In genomic region chr11:78802058-78802633, GRCh38 we compare ENCODE assay signal across 12 cellular contexts.
DNase-seq lines count a peak whose midpoint lies in the region; ATAC-seq, FAIRE-seq and TF ChIP-seq lines count a peak whose summit lies in the region.
"Had no signal": no experiment of that assay in that cellular context is flagged by ENCODE, and none has a peak within 500 bp of the region (broad histone marks: within the 10 kb centered on the region; RNA-seq: fewer than 3 reads in every experiment).

No MANE protein-coding gene starts in this region.

- H3K4me1 ChIP-seq in muscle layer of duodenum (ENCODE audit: control insufficient read depth in 1 of 2, insufficient read depth in 2 of 2, low read length in 2 of 2), result peaks cover 24 to 37% of the 10 kb centered on the region in 2 donors

- H3K27ac ChIP-seq in muscle layer of duodenum (ENCODE audit: low read length) (peak overlapping the region; percentile 70), WERI-Rb-1 (no peak overlapping the region)
- H3K27ac ChIP-seq: 22Rv1, PC-9 had no signal

- ATAC-seq in esophagus mucosa, result peak; percentile 44

- H3K36me3 Mint-ChIP-seq in activated CD4-positive, alpha-beta T cell treated with anti-CD3 and anti-CD28 coated beads, Interleukin-2, amount 10 ng/mL, durations not matched to agents 7 days and 5 days (ENCODE audit: low read depth), result no peaks in the 10 kb centered on the region
- H3K36me3 Mint-ChIP-seq: activated naive CD4-positive, alpha-beta T cell treated with anti-CD3 and anti-CD28 coated beads, Interleukin-2, amount 50 U/mL, for 24 hours had no signal

- FAIRE-seq in urothelium cell line (lab: Jason Lieb, UNC), result peak; percentile 52

- TF ChIP-seq CTCF in WERI-Rb-1 (IDR thresholded peaks at IDR 0.05; ENCODE audit: low read depth, low read length), result no peak

- no peak overlapping the region for H3K4me3 ChIP-seq in muscle layer of duodenum (ENCODE audit: low read depth in 1 of 2, low read length in 2 of 2)
- H3K4me3 ChIP-seq in WERI-Rb-1 (ENCODE audit: low read depth, low read length), result no peak overlapping the region
- H3K4me3 ChIP-seq: PC-9 had no signal

- H3K4me3 Mint-ChIP-seq in activated CD4-positive, alpha-beta T cell treated with anti-CD3 and anti-CD28 coated beads, Interleukin-2, amount 10 ng/mL, durations not matched to agents 7 days and 5 days, result no peak overlapping the region
- H3K4me3 Mint-ChIP-seq: activated B cell treated with CpG ODN at 0.5 μM for 24 hours; activated naive CD4-positive, alpha-beta T cell treated with anti-CD3 and anti-CD28 coated beads, Interleukin-2, amount 50 U/mL, for 24 hours had no signal

- CTCF ChIA-PET in activated CD4-positive, alpha-beta T cell treated with anti-CD3 and anti-CD28 coated beads, Interleukin-2, amount 10 ng/mL, durations not matched to agents 7 days and 5 days (lab: Charles Lee), result interaction anchor here (0.6 kb wide), 1 partner anchor 35 kb away, joined by 3 read pairs; no protein-coding TSS in a partner anchor

- no peaks in the 10 kb centered on the region for H3K27me3 ChIP-seq in muscle layer of duodenum (ENCODE audit: low read depth, low read length)
- H3K27me3 ChIP-seq in WERI-Rb-1 (ENCODE audit: insufficient read depth, low read depth, severe bottlenecking), result no peaks in the 10 kb centered on the region

- DNase-seq in DMS53 (lab: John Stamatoyannopoulos, UW) (peak; percentile 50), DMS53 treated with DMSO at 0.1 percent for 48 hours (lab: John Stamatoyannopoulos, UW; ENCODE audit: unreplicated experiment) (no peak), urothelium cell line (ENCODE audit: low spot score) (no peak), DMS153 (lab: John Stamatoyannopoulos, UW) (no peak), WERI-Rb-1 (no peak)
- no peak for DNase-seq in activated CD4-positive, alpha-beta T cell treated with anti-CD3 and anti-CD28 coated beads, Interleukin-2, amount 10 ng/mL, durations not matched to agents 7 days and 5 days
- DNase-seq: activated B cell treated with CpG ODN at 0.5 μM for 24 hours, PC-9 had no signal

- H3K9me3 ChIP-seq in muscle layer of duodenum (ENCODE audit: control insufficient read depth in 1 of 2, low read length in 2 of 2), result no peaks in the 10 kb centered on the region
- H3K9me3 ChIP-seq in WERI-Rb-1 (ENCODE audit: severe bottlenecking), result no peaks in the 10 kb centered on the region

- no peaks in the 10 kb centered on the region for H3K4me1 Mint-ChIP-seq in activated CD4-positive, alpha-beta T cell treated with anti-CD3 and anti-CD28 coated beads, Interleukin-2, amount 10 ng/mL, durations not matched to agents 7 days and 5 days
- H3K4me1 Mint-ChIP-seq: activated B cell treated with CpG ODN at 0.5 μM for 24 hours; activated naive CD4-positive, alpha-beta T cell treated with anti-CD3 and anti-CD28 coated beads, Interleukin-2, amount 50 U/mL, for 24 hours had no signal

- H3K27me3 Mint-ChIP-seq in activated CD4-positive, alpha-beta T cell treated with anti-CD3 and anti-CD28 coated beads, Interleukin-2, amount 10 ng/mL, durations not matched to agents 7 days and 5 days, result peaks cover 1% of the 10 kb centered on the region
- H3K27me3 Mint-ChIP-seq: activated B cell treated with CpG ODN at 0.5 μM for 24 hours; activated naive CD4-positive, alpha-beta T cell treated with anti-CD3 and anti-CD28 coated beads, Interleukin-2, amount 50 U/mL, for 24 hours had no signal

- H3K9me3 Mint-ChIP-seq in activated CD4-positive, alpha-beta T cell treated with anti-CD3 and anti-CD28 coated beads, Interleukin-2, amount 10 ng/mL, durations not matched to agents 7 days and 5 days, result no peaks in the 10 kb centered on the region
- H3K9me3 Mint-ChIP-seq: activated B cell treated with CpG ODN at 0.5 μM for 24 hours; activated naive CD4-positive, alpha-beta T cell treated with anti-CD3 and anti-CD28 coated beads, Interleukin-2, amount 50 U/mL, for 24 hours had no signal

- H3K27ac Mint-ChIP-seq in activated CD4-positive, alpha-beta T cell treated with anti-CD3 and anti-CD28 coated beads, Interleukin-2, amount 10 ng/mL, durations not matched to agents 7 days and 5 days, result no peak overlapping the region
- H3K27ac Mint-ChIP-seq: activated B cell treated with CpG ODN at 0.5 μM for 24 hours; activated naive CD4-positive, alpha-beta T cell treated with anti-CD3 and anti-CD28 coated beads, Interleukin-2, amount 50 U/mL, for 24 hours had no signal

- POLR2A ChIA-PET in activated CD4-positive, alpha-beta T cell treated with anti-CD3 and anti-CD28 coated beads, Interleukin-2, amount 10 ng/mL, durations not matched to agents 7 days and 5 days (lab: Charles Lee), result no interaction called here

- H3K36me3 ChIP-seq in muscle layer of duodenum (ENCODE audit: control insufficient read depth in 1 of 2, insufficient read depth in 2 of 2, low read length in 2 of 2) (no peaks in the 10 kb centered on the region), WERI-Rb-1 (no peaks in the 10 kb centered on the region)
